In the genomic region with DNA sequence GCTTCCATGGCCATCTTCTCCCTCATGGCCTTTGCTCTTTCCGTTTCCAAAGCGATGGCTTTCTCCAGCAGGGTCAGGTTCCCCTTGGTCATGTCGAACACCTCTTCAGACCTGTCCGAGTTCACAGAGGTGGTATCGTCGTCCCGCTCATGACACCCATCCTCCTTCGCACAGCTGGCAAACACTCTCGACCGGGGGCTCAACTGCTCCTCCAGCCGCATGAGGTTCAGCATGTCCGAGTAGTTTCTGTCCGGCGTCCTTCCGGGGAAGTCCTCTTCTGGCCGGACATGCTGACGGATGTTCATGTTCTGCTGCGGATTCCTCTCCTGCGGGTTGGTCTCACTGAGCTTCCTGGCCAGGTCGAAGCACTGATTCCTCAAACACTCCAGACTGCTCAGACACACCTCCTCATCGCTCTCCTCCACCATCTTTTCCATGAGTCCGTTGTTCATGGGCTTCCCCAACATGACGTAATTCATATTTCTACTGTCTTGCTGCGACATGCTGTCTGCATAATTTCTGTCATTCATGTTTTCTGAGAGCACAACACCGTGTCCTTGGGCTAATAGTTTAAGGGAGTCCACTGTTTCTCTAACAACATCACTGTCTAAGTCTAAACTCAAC, we compare ENCODE assay signal across 22 cellular contexts.
"Had no signal": no experiment of that assay in that cellular context is flagged by ENCODE, and none has a peak within 500 bp of the region (broad histone marks: within the 10 kb centered on the region; RNA-seq: fewer than 3 reads in every experiment).

No MANE protein-coding gene starts in this region.

- H3K27me3 Mint-ChIP-seq: IgD-negative memory B cell had no signal

- H3K4me1 Mint-ChIP-seq: IgD-negative memory B cell had no signal

- H3K27ac Mint-ChIP-seq: IgD-negative memory B cell had no signal

- H3K27ac ChIP-seq: KMS-11, SJSA1, SK-N-MC had no signal

- H3K4me1 ChIP-seq: SJSA1 had no signal

- H3K4me3 ChIP-seq: K562, SJSA1, SK-N-MC had no signal

- DNase-seq: Kasumi-1, MM.1S, NCI-H1092 treated with DMSO at 0.1 percent for 48 hours, NCI-H1436, NCI-H187, NCI-H2029, NCI-H2081 treated with DMSO at 0.1 percent for 48 hours, NCI-H2171, NCI-H226, NCI-H446, NCI-H510A, NCI-H524 treated with DMSO at 0.1 percent for 48 hours, NCI-H69, NCI-H774, Right ventricle myocardium superior, RPMI8226, SIG-M5 had no signal

- H3K9me3 ChIP-seq: SJSA1 had no signal

- H3K4me3 Mint-ChIP-seq: IgD-negative memory B cell had no signal

- H3K36me3 ChIP-seq: SJSA1 had no signal

- H3K36me3 Mint-ChIP-seq: IgD-negative memory B cell had no signal
